ENCODE assay signal across 14 cellular contexts in genomic region chr12:106305376-106305775, GRCh38. TPM values are rescaled to one million over a fixed set of nuclear protein-coding genes. Genes with fewer than 3 reads are reported as not detected.
DNase-seq lines count a peak whose midpoint lies in the region; ATAC-seq and TF ChIP-seq lines count a peak whose summit lies in the region.
"Had no signal": no experiment of that assay in that cellular context is flagged by ENCODE, and none has a peak within 500 bp of the region (broad histone marks: within the 10 kb centered on the region; RNA-seq: fewer than 3 reads in every experiment).

No MANE protein-coding gene starts in this region.

- TF ChIP-seq CTCF in foreskin keratinocyte (conservative IDR thresholded peaks at IDR 0.05) (no peak), retinal pigment epithelial cell (conservative IDR thresholded peaks at IDR 0.05; ENCODE audit: low read depth, low read length) (peak; percentile 35), MM.1S (IDR thresholded peaks at IDR 0.05; ENCODE audit: low read length) (no peak)

- H3K9ac ChIP-seq in NT2/D1 (ENCODE audit: insufficient read length, low read depth), result peak overlapping the region; percentile 17
- no peak overlapping the region for H3K9ac ChIP-seq in MM.1S (ENCODE audit: low read length)

- H3K9me3 ChIP-seq in NT2/D1 (ENCODE audit: insufficient read depth, low read length) (no peaks in the 10 kb centered on the region), MM.1S (replicated peaks; ENCODE audit: insufficient read depth, low read length) (no peaks in the 10 kb centered on the region)
- H3K9me3 ChIP-seq: SJSA1, uterus had no signal

- H4K20me1 ChIP-seq in MM.1S (ENCODE audit: insufficient read depth, low read length), result no peaks in the 10 kb centered on the region

- no peaks in the 10 kb centered on the region for H3K9me3 Mint-ChIP-seq in activated CD4-positive, alpha-beta memory T cell treated with anti-CD3 and anti-CD28 coated beads for 36 hours
- no peaks in the 10 kb centered on the region for H3K9me3 Mint-ChIP-seq in activated CD4-positive, alpha-beta memory T cell treated with anti-CD3 and anti-CD28 coated beads, Interleukin-2, amount 10 ng/mL, durations not matched to agents 7 days and 5 days

- intact Hi-C loops in activated CD4-positive, alpha-beta memory T cell treated with anti-CD3 and anti-CD28 coated beads for 36 hours (cut with micrococcal nuclease), result loop anchor here (10.0 kb wide), 1 partner anchor 1379 kb away; the partner anchor contains the start of gene PWP1

- no peak overlapping the region for H3K4me2 ChIP-seq in MM.1S (ENCODE audit: low read depth, low read length)

- peak; percentile 2 for ATAC-seq in foreskin keratinocyte
- ATAC-seq: HCT116 had no signal

- no peaks in the 10 kb centered on the region; the same call in 1 of the 2 replicates for H3K79me2 ChIP-seq in MM.1S (ENCODE audit: low read length)

- no peaks in the 10 kb centered on the region for H3K9me2 ChIP-seq in MM.1S (replicated peaks; ENCODE audit: insufficient read depth, low read length)

- CTCF ChIA-PET in activated CD4-positive, alpha-beta memory T cell treated with anti-CD3 and anti-CD28 coated beads for 36 hours (lab: Charles Lee), result interaction anchor here (1.2 to 1.5 kb wide), 4 partner anchors 10 to 79 kb away, joined by 3 to 5 read pairs (median 4); no protein-coding TSS in a partner anchor
- CTCF ChIA-PET in activated CD4-positive, alpha-beta memory T cell treated with anti-CD3 and anti-CD28 coated beads, Interleukin-2, amount 10 ng/mL, durations not matched to agents 7 days and 5 days (lab: Charles Lee), result no interaction called here

- peaks cover 4% of the 10 kb centered on the region; the same call in 1 of the 2 replicates for H3F3A ChIP-seq in MM.1S (ENCODE audit: insufficient read depth, low read length)

- no peak for DNase-seq in activated CD4-positive, alpha-beta memory T cell treated with anti-CD3 and anti-CD28 coated beads for 36 hours
- no peak for DNase-seq in activated CD4-positive, alpha-beta memory T cell treated with anti-CD3 and anti-CD28 coated beads, Interleukin-2, amount 10 ng/mL, durations not matched to agents 7 days and 5 days
- DNase-seq in NT2/D1 (ENCODE audit: low read depth, low spot score) (no peak), foreskin keratinocyte (peak in 1 of 2 donors; percentile 13), retinal pigment epithelial cell (ENCODE audit: low read depth) (peak; percentile 66), SK-N-DZ (ENCODE audit: low spot score) (no peak), MM.1S (no peak)
- DNase-seq in stimulated activated CD4-positive, alpha-beta T cell treated with anti-CD3 and anti-CD28 coated beads, Interleukin-2, amount 100 ng/mL, for 48 hours, result no peak
- DNase-seq: DND-41, NCI-H1092 treated with DMSO at 0.1 percent for 48 hours, NCI-H774, uterus had no signal

- peak overlapping the region; percentile 23 for H3K27ac Mint-ChIP-seq in activated CD4-positive, alpha-beta memory T cell treated with anti-CD3 and anti-CD28 coated beads for 36 hours
- H3K27ac Mint-ChIP-seq in activated CD4-positive, alpha-beta memory T cell treated with anti-CD3 and anti-CD28 coated beads, Interleukin-2, amount 10 ng/mL, durations not matched to agents 7 days and 5 days, result no peak overlapping the region

- H3K4me3 Mint-ChIP-seq in activated CD4-positive, alpha-beta memory T cell treated with anti-CD3 and anti-CD28 coated beads for 36 hours, result no peak overlapping the region
- no peak overlapping the region for H3K4me3 Mint-ChIP-seq in activated CD4-positive, alpha-beta memory T cell treated with anti-CD3 and anti-CD28 coated beads, Interleukin-2, amount 10 ng/mL, durations not matched to agents 7 days and 5 days

- POLR2A ChIA-PET in activated CD4-positive, alpha-beta memory T cell treated with anti-CD3 and anti-CD28 coated beads for 36 hours (lab: Charles Lee), result interaction anchor here (1.0 kb wide), 1 partner anchor 10 kb away, joined by 3 read pairs; no protein-coding TSS in a partner anchor
- POLR2A ChIA-PET in activated CD4-positive, alpha-beta memory T cell treated with anti-CD3 and anti-CD28 coated beads, Interleukin-2, amount 10 ng/mL, durations not matched to agents 7 days and 5 days (lab: Charles Lee), result interaction anchor here (0.9 kb wide), 1 partner anchor 10 kb away, joined by 3 read pairs; no protein-coding TSS in a partner anchor

- no peak overlapping the region for H2AFZ ChIP-seq in MM.1S (ENCODE audit: low read length)

- peaks cover 63% of the 10 kb centered on the region for H3K4me1 Mint-ChIP-seq in activated CD4-positive, alpha-beta memory T cell treated with anti-CD3 and anti-CD28 coated beads for 36 hours (ENCODE audit: low read depth)
- peaks cover 32% of the 10 kb centered on the region for H3K4me1 Mint-ChIP-seq in activated CD4-positive, alpha-beta memory T cell treated with anti-CD3 and anti-CD28 coated beads, Interleukin-2, amount 10 ng/mL, durations not matched to agents 7 days and 5 days

- H3K4me3 ChIP-seq in NT2/D1 (ENCODE audit: insufficient read length, low read depth) (no peak overlapping the region), retinal pigment epithelial cell (ENCODE audit: low read length) (no peak overlapping the region), MM.1S (ENCODE audit: low read length) (no peak overlapping the region)
- H3K4me3 ChIP-seq: SJSA1, uterus had no signal

- H3K27me3 Mint-ChIP-seq in activated CD4-positive, alpha-beta memory T cell treated with anti-CD3 and anti-CD28 coated beads for 36 hours, result no peaks in the 10 kb centered on the region
- no peaks in the 10 kb centered on the region for H3K27me3 Mint-ChIP-seq in activated CD4-positive, alpha-beta memory T cell treated with anti-CD3 and anti-CD28 coated beads, Interleukin-2, amount 10 ng/mL, durations not matched to agents 7 days and 5 days

- H3K4me1 ChIP-seq in NT2/D1 (ENCODE audit: insufficient read depth, insufficient read length) (peaks cover 11% of the 10 kb centered on the region), foreskin keratinocyte (peaks cover 13% of the 10 kb centered on the region), MM.1S (ENCODE audit: low read length) (peaks cover 24% of the 10 kb centered on the region)

- no peak overlapping the region for H3K27ac ChIP-seq in foreskin keratinocyte
- H3K27ac ChIP-seq in MM.1S (ENCODE audit: low read length), result no peak overlapping the region
- H3K27ac ChIP-seq: SJSA1 had no signal

- H3K36me3 Mint-ChIP-seq in activated CD4-positive, alpha-beta memory T cell treated with anti-CD3 and anti-CD28 coated beads for 36 hours, result no peaks in the 10 kb centered on the region
- H3K36me3 Mint-ChIP-seq in activated CD4-positive, alpha-beta memory T cell treated with anti-CD3 and anti-CD28 coated beads, Interleukin-2, amount 10 ng/mL, durations not matched to agents 7 days and 5 days (ENCODE audit: low read depth), result peaks cover 3% of the 10 kb centered on the region

- H3K27me3 ChIP-seq in NT2/D1 (ENCODE audit: insufficient read depth, insufficient read length) (no peaks in the 10 kb centered on the region), foreskin keratinocyte (no peaks in the 10 kb centered on the region), MM.1S (replicated peaks; ENCODE audit: insufficient read depth, low read length) (no peaks in the 10 kb centered on the region)
- H3K27me3 ChIP-seq: SJSA1, uterus had no signal

- no peaks in the 10 kb centered on the region for H3K36me3 ChIP-seq in NT2/D1 (ENCODE audit: insufficient read depth, insufficient read length, low read length)
- no peaks in the 10 kb centered on the region for H3K36me3 ChIP-seq in MM.1S (replicated peaks; ENCODE audit: insufficient read depth, low read length)
- H3K36me3 ChIP-seq: uterus had no signal

RNA-seq across cellular contexts. Expression of gene TCP11L2, which starts 2.8 kb away (rescaled TPM):
- 10 to 100 TPM in 1 of 2 experiments, 1 to 10 TPM in 1; 8.8 to 10.3 TPM for total RNA-seq in activated CD4-positive, alpha-beta memory T cell treated with anti-CD3 and anti-CD28 coated beads for 36 hours
- total RNA-seq in activated CD4-positive, alpha-beta memory T cell treated with anti-CD3 and anti-CD28 coated beads, Interleukin-2, amount 10 ng/mL, durations not matched to agents 7 days and 5 days, result 10 to 100 TPM; 25.1 to 27.8 TPM
- 4.1 and 5.9 TPM in 2 replicates for total RNA-seq in foreskin keratinocyte
- polyA plus RNA-seq in foreskin keratinocyte, result 0.39 and 0.57 TPM in 2 replicates
- polyA plus RNA-seq in SK-N-DZ (2014; cell fraction: cytosol; rRNA removed), result 3.3 and 4.0 TPM in 2 replicates
- 1.8 and 10.5 TPM in 2 replicates for polyA plus RNA-seq in SK-N-DZ (2014; cell fraction: nucleus; rRNA removed)

RNA-seq across cellular contexts. Expression of gene POLR3B, which starts 52.2 kb away (rescaled TPM):
- total RNA-seq in activated CD4-positive, alpha-beta memory T cell treated with anti-CD3 and anti-CD28 coated beads for 36 hours, result 1 to 10 TPM; 6.2 to 7.3 TPM
- 1 to 10 TPM; 3.7 to 4.4 TPM for total RNA-seq in activated CD4-positive, alpha-beta memory T cell treated with anti-CD3 and anti-CD28 coated beads, Interleukin-2, amount 10 ng/mL, durations not matched to agents 7 days and 5 days
- total RNA-seq in foreskin keratinocyte, result 11.4 and 14.0 TPM in 2 replicates
- polyA plus RNA-seq in foreskin keratinocyte, result 4.4 and 5.5 TPM in 2 replicates
- polyA plus RNA-seq in SK-N-DZ (2014; cell fraction: cytosol; rRNA removed), result 5.3 and 6.1 TPM in 2 replicates
- polyA plus RNA-seq in SK-N-DZ (2014; cell fraction: nucleus; rRNA removed), result 3.5 and 4.7 TPM in 2 replicates

RNA-seq across cellular contexts. Expression of gene CKAP4, which starts 57.6 kb away (rescaled TPM):
- 10 to 100 TPM; 18.5 to 19.0 TPM for total RNA-seq in activated CD4-positive, alpha-beta memory T cell treated with anti-CD3 and anti-CD28 coated beads for 36 hours
- 1 to 10 TPM; 5.2 to 5.3 TPM for total RNA-seq in activated CD4-positive, alpha-beta memory T cell treated with anti-CD3 and anti-CD28 coated beads, Interleukin-2, amount 10 ng/mL, durations not matched to agents 7 days and 5 days
- 119 and 121 TPM in 2 replicates for total RNA-seq in foreskin keratinocyte
- polyA plus RNA-seq in foreskin keratinocyte, result 91.0 and 94.9 TPM in 2 replicates
- polyA plus RNA-seq in SK-N-DZ (2014; cell fraction: cytosol; rRNA removed), result 71.9 and 73.2 TPM in 2 replicates
- 31.6 and 38.6 TPM in 2 replicates for polyA plus RNA-seq in SK-N-DZ (2014; cell fraction: nucleus; rRNA removed)
